Comparison of ENCODE assay signal across 10 cellular contexts in genomic region chr2:65357095-65357958, GRCh38.
DNase-seq lines count a peak whose midpoint lies in the region; ATAC-seq, FAIRE-seq and TF ChIP-seq lines count a peak whose summit lies in the region.
"Had no signal": no experiment of that assay in that cellular context is flagged by ENCODE, and none has a peak within 500 bp of the region (broad histone marks: within the 10 kb centered on the region; RNA-seq: fewer than 3 reads in every experiment).

No MANE protein-coding gene starts in this region.

- peaks cover 44% of the 10 kb centered on the region for H4K20me1 ChIP-seq in HepG2 (ENCODE audit: insufficient read depth, low read length)

- POLR2A ChIA-PET in HepG2 (lab: Yijun Ruan, JAX), result interaction anchor here (0.7 to 1.1 kb wide), 2 partner anchors 26 to 79 kb away, joined by 3 read pairs; no protein-coding TSS in a partner anchor

- peaks cover 95% of the 10 kb centered on the region for H3K79me2 ChIP-seq in HepG2 (ENCODE audit: insufficient read depth, low read length)

- H2AFZ ChIP-seq in HepG2 (ENCODE audit: low read length), result no peak overlapping the region
- H2AFZ ChIP-seq: hepatocyte had no signal

- 0 out of 4 replicates have a peak, but pooled peaks of 1 of the 2 experiments have one; percentile 33 for TF ChIP-seq POLR2A in HepG2 (IDR thresholded peaks at IDR 0.05; ENCODE audit: insufficient read depth in 1 of 2, low read depth in 2 of 2, low read length in 2 of 2)

- intact Hi-C loops in HepG2 (cut with micrococcal nuclease; ENCODE audit: unreplicated experiment), result no loop called here

- ATAC-seq in GM21723 (IDR thresholded peaks at IDR 0.05; ENCODE audit: unreplicated experiment) (peak; percentile 37), HG03520 (IDR thresholded peaks at IDR 0.05; ENCODE audit: unreplicated experiment) (peak; percentile 42), HepG2 (peak; percentile 34; the same call in 2 of the 3 replicates)
- ATAC-seq: A549 had no signal

- peaks cover 89% of the 10 kb centered on the region for H3K4me1 ChIP-seq in HepG2 (ENCODE audit: insufficient read depth, low read length)

- DNase-seq in NCI-H2107 treated with DMSO at 0.1 percent for 48 hours (lab: John Stamatoyannopoulos, UW; ENCODE audit: unreplicated experiment) (peak; percentile 56), NCI-H2107 (lab: John Stamatoyannopoulos, UW) (no peak), HepG2 (ENCODE audit: low spot score) (no peak), WERI-Rb-1 (no peak), NCI-H1694 (lab: John Stamatoyannopoulos, UW) (no peak)
- no peak for DNase-seq in stimulated activated CD4-positive, alpha-beta T cell treated with anti-CD3 and anti-CD28 coated beads, Interleukin-4, amount 100 ng/mL, for 24 hours

- CTCF ChIA-PET in HepG2 (lab: Yijun Ruan, JAX; ENCODE audit: low intra/inter-chr PET ratio, low total read pairs), result no interaction called here

- TF ChIP-seq CTCF in HepG2 (CRISPR knock-in tag; IDR thresholded peaks at IDR 0.05) (no peak), WERI-Rb-1 (IDR thresholded peaks at IDR 0.05; ENCODE audit: low read depth, low read length) (no peak)

- TF ChIP-seq EP300 in HepG2 (IDR thresholded peaks at IDR 0.05; ENCODE audit: low read depth in 2 of 2, low read length in 2 of 2), result no peak
- no peak for TF ChIP-seq EP300 in HepG2 (CRISPR knock-in tag; IDR thresholded peaks at IDR 0.05; ENCODE audit: borderline replicate concordance)

- no TSS peak for BruUV-seq in HepG2 (replicated peaks; lab: Mats Ljungman, UMichigan)

- H3K4me3 ChIP-seq in HepG2 (replicated peaks in 1 of 3; ENCODE audit: insufficient read depth in 1 of 3, low read depth in 2 of 3, low read length in 3 of 3) (no peak overlapping the region), WERI-Rb-1 (ENCODE audit: low read depth, low read length) (no peak overlapping the region)
- H3K4me3 ChIP-seq: A549, hepatocyte had no signal

- H3K4me2 ChIP-seq in HepG2 (ENCODE audit: low read depth, low read length), result no peak overlapping the region
- H3K4me2 ChIP-seq: A549, hepatocyte had no signal

- H3K9me3 ChIP-seq in HepG2 (ENCODE audit: low read length) (no peaks in the 10 kb centered on the region), WERI-Rb-1 (ENCODE audit: severe bottlenecking) (no peaks in the 10 kb centered on the region)
- H3K9me3 ChIP-seq: A549 had no signal

- no peak for TF ChIP-seq RAD21 in HepG2 (CRISPR knock-in tag; IDR thresholded peaks at IDR 0.05)

- in situ Hi-C loops in HepG2 (cut with HindIII; ENCODE audit: extremely low pct_ligation_motif_present, low pct_unique_long_range_greater_than_20kb), result no loop called here

- H3K9ac ChIP-seq in HepG2 (ENCODE audit: insufficient read depth, low read depth, low read length), result no peak overlapping the region

- FAIRE-seq in HepG2 (lab: Jason Lieb, UNC), result no peak
- FAIRE-seq: A549 had no signal

- H3K27me3 ChIP-seq in HepG2 (ENCODE audit: control insufficient read depth in 1 of 2, insufficient read depth in 2 of 2, low read length in 2 of 2) (no peaks in the 10 kb centered on the region), WERI-Rb-1 (ENCODE audit: insufficient read depth, low read depth, severe bottlenecking) (no peaks in the 10 kb centered on the region)
- H3K27me3 ChIP-seq: hepatocyte had no signal

- H3K27ac ChIP-seq in HepG2 (ENCODE audit: extremely low read length, insufficient read depth, low read length) (peak overlapping the region; percentile 1), WERI-Rb-1 (no peak overlapping the region)
- H3K27ac ChIP-seq: A549 had no signal

- H3K36me3 ChIP-seq in HepG2 (replicated peaks in 1 of 2; ENCODE audit: control insufficient read depth in 1 of 2, insufficient read depth in 2 of 2, low read length in 2 of 2) (peaks cover 0 to 6% of the 10 kb centered on the region in 2 experiments; a peak in 4 of 5 replicates), WERI-Rb-1 (no peaks in the 10 kb centered on the region)

- WGBS in HepG2 (ENCODE audit: low lambda C conversion rate), result 76% methylated on average over 9 of the region's 9 CpGs

TF ChIP-seq in HepG2, 621 proteins besides CTCF, POLR2A, EP300 and RAD21:
- 0 out of 2 replicates have a peak, but pooled peaks have one; percentile 23 for TF ChIP-seq ZNF281 (CRISPR knock-in tag; IDR thresholded peaks at IDR 0.05; ENCODE audit: borderline replicate concordance)
- peak; percentile 94 for TF ChIP-seq RBM22 (optimal IDR thresholded peaks at IDR 0.05; ENCODE audit: low read length)
- TF ChIP-seq, protein P1, sequence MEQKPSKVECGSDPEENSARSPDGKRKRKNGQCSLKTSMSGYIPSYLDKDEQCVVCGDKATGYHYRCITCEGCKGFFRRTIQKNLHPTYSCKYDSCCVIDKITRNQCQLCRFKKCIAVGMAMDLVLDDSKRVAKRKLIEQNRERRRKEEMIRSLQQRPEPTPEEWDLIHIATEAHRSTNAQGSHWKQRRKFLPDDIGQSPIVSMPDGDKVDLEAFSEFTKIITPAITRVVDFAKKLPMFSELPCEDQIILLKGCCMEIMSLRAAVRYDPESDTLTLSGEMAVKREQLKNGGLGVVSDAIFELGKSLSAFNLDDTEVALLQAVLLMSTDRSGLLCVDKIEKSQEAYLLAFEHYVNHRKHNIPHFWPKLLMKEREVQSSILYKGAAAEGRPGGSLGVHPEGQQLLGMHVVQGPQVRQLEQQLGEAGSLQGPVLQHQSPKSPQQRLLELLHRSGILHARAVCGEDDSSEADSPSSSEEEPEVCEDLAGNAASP (CRISPR knock-in tag; IDR thresholded peaks at IDR 0.05; ENCODE audit: borderline replicate concordance), result 0 out of 2 replicates have a peak, but pooled peaks have one; percentile 11
- TF ChIP-seq ZNF326 (CRISPR knock-in tag; IDR thresholded peaks at IDR 0.05; ENCODE audit: borderline replicate concordance), result no peak
